ENCODE assay signal across 21 cellular contexts in genomic region chr16:78483124-78483992, GRCh38.
"Had no signal": no experiment of that assay in that cellular context is flagged by ENCODE, and none has a peak within 500 bp of the region (broad histone marks: within the 10 kb centered on the region; RNA-seq: fewer than 3 reads in every experiment).

No MANE protein-coding gene starts in this region.

- H3K27ac Mint-ChIP-seq: activated CD8-positive, alpha-beta T cell treated with anti-CD3 and anti-CD28 coated beads for 36 hours; activated naive CD8-positive, alpha-beta T cell treated with anti-CD3 and anti-CD28 coated beads, Interleukin-2, amount 10 ng/mL, durations not matched to agents 7 days and 5 days; activated T-helper 17 cell treated with anti-CD3 and anti-CD28 coated beads, Interleukin-2, amount 50 U/mL, for 72 hours; dendritic cell treated with granulocyte-macrophage colony-stimulating factor and Interleukin-4, amounts not matched to agents 40 ng/mL and 50 ng/mL, for 4 days; nephron had no signal

- H3K4me3 Mint-ChIP-seq: activated CD8-positive, alpha-beta T cell treated with anti-CD3 and anti-CD28 coated beads for 36 hours; activated naive CD8-positive, alpha-beta T cell treated with anti-CD3 and anti-CD28 coated beads, Interleukin-2, amount 10 ng/mL, durations not matched to agents 7 days and 5 days; activated T-helper 17 cell treated with anti-CD3 and anti-CD28 coated beads, Interleukin-2, amount 50 U/mL, for 72 hours; dendritic cell treated with granulocyte-macrophage colony-stimulating factor and Interleukin-4, amounts not matched to agents 40 ng/mL and 50 ng/mL, for 4 days; nephron had no signal

- H3K4me3 ChIP-seq: cardiac muscle cell, esophagus squamous epithelium, lung, thyroid gland had no signal

- H3K9me3 Mint-ChIP-seq: activated CD8-positive, alpha-beta T cell treated with anti-CD3 and anti-CD28 coated beads for 36 hours; activated T-helper 17 cell treated with anti-CD3 and anti-CD28 coated beads, Interleukin-2, amount 50 U/mL, for 72 hours; dendritic cell treated with granulocyte-macrophage colony-stimulating factor and Interleukin-4, amounts not matched to agents 40 ng/mL and 50 ng/mL, for 4 days had no signal

- H3K4me1 Mint-ChIP-seq: activated naive CD8-positive, alpha-beta T cell treated with anti-CD3 and anti-CD28 coated beads, Interleukin-2, amount 10 ng/mL, durations not matched to agents 7 days and 5 days; activated T-helper 17 cell treated with anti-CD3 and anti-CD28 coated beads, Interleukin-2, amount 50 U/mL, for 72 hours; nephron had no signal

- ATAC-seq: activated CD8-positive, alpha-beta T cell treated with anti-CD3 and anti-CD28 coated beads for 36 hours; activated T-helper 17 cell treated with anti-CD3 and anti-CD28 coated beads, Interleukin-2, amount 50 U/mL, for 72 hours had no signal

- H3K36me3 Mint-ChIP-seq: activated naive CD8-positive, alpha-beta T cell treated with anti-CD3 and anti-CD28 coated beads, Interleukin-2, amount 10 ng/mL, durations not matched to agents 7 days and 5 days had no signal

- H3K27me3 Mint-ChIP-seq: activated CD8-positive, alpha-beta T cell treated with anti-CD3 and anti-CD28 coated beads for 36 hours; activated naive CD8-positive, alpha-beta T cell treated with anti-CD3 and anti-CD28 coated beads, Interleukin-2, amount 10 ng/mL, durations not matched to agents 7 days and 5 days; activated T-helper 17 cell treated with anti-CD3 and anti-CD28 coated beads, Interleukin-2, amount 50 U/mL, for 72 hours; dendritic cell treated with granulocyte-macrophage colony-stimulating factor and Interleukin-4, amounts not matched to agents 40 ng/mL and 50 ng/mL, for 4 days had no signal

- DNase-seq: activated CD4-positive, alpha-beta T cell treated with anti-CD3 and anti-CD28 coated beads for 48 hours; activated CD8-positive, alpha-beta T cell treated with anti-CD3 and anti-CD28 coated beads for 36 hours; activated naive CD4-positive, alpha-beta T cell; activated naive CD8-positive, alpha-beta T cell treated with anti-CD3 and anti-CD28 coated beads, Interleukin-2, amount 10 ng/mL, durations not matched to agents 7 days and 5 days; activated T-cell treated with anti-CD3 and anti-CD28 coated beads, Interleukin-2, amount 50 U/mL, for 1 hour; amygdala; effector CD8-positive, alpha-beta T cell; esophagus squamous epithelium; nucleus accumbens; posterior cingulate gyrus; retina; stimulated activated CD4-positive, alpha-beta T cell treated with anti-CD3 and anti-CD28 coated beads, Interleukin-12 subunit alpha, Interleukin-12 subunit beta, amount 100 ng/mL, for 4 hours; stimulated activated CD4-positive, alpha-beta T cell treated with anti-CD3 and anti-CD28 coated beads, Interleukin-1b, Interleukin-23, amount 100 ng/mL, for 48 hours; stimulated activated CD8-positive, alpha-beta memory T cell treated with anti-CD3 and anti-CD28 coated beads, Interleukin-4, amount 100 ng/mL, for 48 hours; stimulated activated naive CD4-positive, alpha-beta T cell; thyroid gland had no signal
